Comparison of ENCODE assay signal across 8 cellular contexts in genomic region chr5:88140863-88141694, GRCh38.
DNase-seq lines count a peak whose midpoint lies in the region; ATAC-seq and TF ChIP-seq lines count a peak whose summit lies in the region.

No MANE protein-coding gene starts in this region.

- TF ChIP-seq POLR2A in heart left ventricle (IDR thresholded peaks at IDR 0.05) (peak in 1 of 2 donors; percentile 54), tibial nerve (IDR thresholded peaks at IDR 0.05) (peak in 1 of 2 donors; percentile 67)

- 1 to 2% (median 1%) methylated on average over 43 to 45 of the region's 45 CpGs for WGBS in heart left ventricle, 4 donors
- WGBS in trophoblast cell (ENCODE audit: extremely low coverage, insufficient coverage, insufficient read length) = no CpG with 5 or more reads among the region's 45 CpGs
- WGBS in tibial nerve, 2 donors = 1 to 2% methylated on average over 44 of the region's 45 CpGs

- H2AK5ac ChIP-seq in trophoblast cell (ENCODE audit: low read length) = no peak overlapping the region

- H2AFZ ChIP-seq in trophoblast cell (ENCODE audit: insufficient read depth, low read length, poor library complexity) = peak overlapping the region; percentile 48

- no peaks in the 10 kb centered on the region for H3K36me3 ChIP-seq in adipocyte (ENCODE audit: control insufficient read depth, insufficient read depth, low read length, severe bottlenecking)
- no peaks in the 10 kb centered on the region for H3K36me3 ChIP-seq in heart left ventricle
- no peaks in the 10 kb centered on the region for H3K36me3 ChIP-seq in trophoblast cell (ENCODE audit: control insufficient read depth in 1 of 2, insufficient read depth in 2 of 2, low read length in 2 of 2)
- H3K36me3 ChIP-seq in tibial nerve = no peaks in the 10 kb centered on the region

- no peaks in the 10 kb centered on the region for H3K79me2 ChIP-seq in trophoblast cell (ENCODE audit: control insufficient read depth, insufficient read depth, low read length, poor library complexity)

- H4K91ac ChIP-seq in trophoblast cell (ENCODE audit: low read depth, low read length) = no peak overlapping the region

- H3K27me3 ChIP-seq in adipocyte (replicated peaks; ENCODE audit: control insufficient read depth, insufficient read depth, low read length) (peaks cover 55% of the 10 kb centered on the region), heart left ventricle (peaks cover 9 to 77% (median 47%) of the 10 kb centered on the region in 9 donors), trophoblast cell (ENCODE audit: insufficient read depth, low read length) (peaks cover 26% of the 10 kb centered on the region), tibial nerve (peaks cover 0 to 8% of the 10 kb centered on the region in 2 donors)

- H3K27ac ChIP-seq in heart left ventricle (peak overlapping the region in 5 of 12 donors; percentile 6 to 62 (median 31)), trophoblast cell (ENCODE audit: low read depth, low read length) (no peak overlapping the region), tibial nerve (peak overlapping the region; percentile 65 to 86 (median 76))

- H3K4ac ChIP-seq in trophoblast cell (ENCODE audit: low read depth, low read length) = no peak overlapping the region

- H2BK12ac ChIP-seq in trophoblast cell (ENCODE audit: low read length) = no peak overlapping the region

- peak overlapping the region; percentile 77 for H3K4me3 ChIP-seq in adipocyte (ENCODE audit: low read length)
- peak overlapping the region; percentile 31 to 65 (median 54) for H3K4me3 ChIP-seq in heart left ventricle
- peak overlapping the region; percentile 66 for H3K4me3 ChIP-seq in trophoblast cell (ENCODE audit: low read depth, low read length)
- peak overlapping the region; percentile 39 to 62 (median 54) for H3K4me3 ChIP-seq in tibial nerve

- no peak overlapping the region for H2BK5ac ChIP-seq in trophoblast cell (ENCODE audit: low read depth, low read length, poor library complexity)

- intact Hi-C loops in heart left ventricle (cut with DNase I) = loop anchor here (1.0 to 10.0 kb wide), 11 partner anchors 126 to 551 kb away; partner anchors contain the start of gene TMEM161B (in 1 of the 10)

- no peak overlapping the region for H2BK120ac ChIP-seq in trophoblast cell (ENCODE audit: insufficient read depth, low read length, poor library complexity)

- H3K4me1 ChIP-seq in adipocyte (ENCODE audit: control insufficient read depth, insufficient read depth, low read length) (peaks cover 28% of the 10 kb centered on the region), heart left ventricle (peaks cover 0 to 47% (median 24%) of the 10 kb centered on the region in 12 donors), trophoblast cell (ENCODE audit: control insufficient read depth in 1 of 2, insufficient read depth in 2 of 2, low read length in 2 of 2) (peaks cover 15 to 17% of the 10 kb centered on the region in 2 experiments), tibial nerve (peaks cover 0 to 53% (median 0%) of the 10 kb centered on the region in 4 donors)

- no peak overlapping the region for H3K18ac ChIP-seq in trophoblast cell (ENCODE audit: low read length)

- peak overlapping the region; percentile 30 for H4K8ac ChIP-seq in trophoblast cell (ENCODE audit: low read depth, low read length)

- ATAC-seq in HG02798 (IDR thresholded peaks at IDR 0.05; ENCODE audit: poor library complexity, unreplicated experiment) (peak; percentile 90), heart left ventricle (peak; percentile 97 to 99 (median 99))

- peak; percentile 80 for DNase-seq in NCI-H128 (lab: John Stamatoyannopoulos, UW; ENCODE audit: unreplicated experiment)
- peak; percentile 97 for DNase-seq in SKM-1 treated with dmso at 0.1 percent for 144 hours (lab: John Stamatoyannopoulos, UW; ENCODE audit: unreplicated experiment)
- peak; percentile 98 for DNase-seq in adipocyte (ENCODE audit: low read depth)
- peak; percentile 93 to 96 (median 94) for DNase-seq in heart left ventricle
- peak; percentile 97 to 98 for DNase-seq in trophoblast cell
- DNase-seq in tibial nerve (ENCODE audit: low spot score in 2 of 2) = peak; percentile 96 to 98

- peak; percentile 10 to 95 for TF ChIP-seq EP300 in tibial nerve (IDR thresholded peaks at IDR 0.05)

- TF ChIP-seq CTCF in GM12873 (IDR thresholded peaks at IDR 0.05; ENCODE audit: insufficient read depth, low read depth, low read length, missing control alignments) = peak; percentile 58
- TF ChIP-seq CTCF in heart left ventricle (IDR thresholded peaks at IDR 0.05) = peak; percentile 44 to 90 (median 78)
- peak; percentile 65 to 92 (median 75) for TF ChIP-seq CTCF in tibial nerve (IDR thresholded peaks at IDR 0.05)

- no peak overlapping the region for H3K23ac ChIP-seq in trophoblast cell (ENCODE audit: low read length)

- no peak overlapping the region for H3K14ac ChIP-seq in trophoblast cell (ENCODE audit: low read length)

- no peaks in the 10 kb centered on the region for H3K9me3 ChIP-seq in adipocyte (ENCODE audit: control insufficient read depth, low read length)
- no peaks in the 10 kb centered on the region for H3K9me3 ChIP-seq in heart left ventricle
- H3K9me3 ChIP-seq in trophoblast cell (ENCODE audit: insufficient read depth, low read depth, low read length) = no peaks in the 10 kb centered on the region
- no peaks in the 10 kb centered on the region for H3K9me3 ChIP-seq in tibial nerve

- H4K12ac ChIP-seq in trophoblast cell (ENCODE audit: low read depth, low read length) = no peak overlapping the region

- peak overlapping the region; percentile 14 for H3K9ac ChIP-seq in adipocyte (ENCODE audit: low read length)
- no peak overlapping the region for H3K9ac ChIP-seq in trophoblast cell (ENCODE audit: low read length)

- H3K4me2 ChIP-seq in trophoblast cell (ENCODE audit: low read length) = peak overlapping the region; percentile 100

- H3K79me1 ChIP-seq in trophoblast cell (ENCODE audit: low read length) = peaks cover 2% of the 10 kb centered on the region
